In genomic region chr6:41639556-41640371, GRCh38 we compare ENCODE assay signal across 1 cellular context.
TF ChIP-seq lines count a peak whose summit lies in the region.

No MANE protein-coding gene starts in this region.

TF ChIP-seq in neural cell, 6 proteins besides CTCF, POLR2A, EP300 and RAD21:
- no peak for TF ChIP-seq REST (IDR thresholded peaks at IDR 0.05; ENCODE audit: borderline replicate concordance)
- TF ChIP-seq EZH2 (IDR thresholded peaks at IDR 0.05; ENCODE audit: borderline replicate concordance, insufficient read depth, low read length, poor library complexity, severe bottlenecking), result no peak
- no peak for TF ChIP-seq MXI1 (conservative IDR thresholded peaks at IDR 0.05; ENCODE audit: poor library complexity, severe bottlenecking)
- TF ChIP-seq TAF1 (IDR thresholded peaks at IDR 0.05; ENCODE audit: low read depth), result no peak
- no peak for TF ChIP-seq POLR2AphosphoS5 (IDR thresholded peaks at IDR 0.05)
- no peak for TF ChIP-seq SMC3 (conservative IDR thresholded peaks at IDR 0.05; ENCODE audit: poor library complexity)
